ENCODE assay signal across 1 cellular context in the genomic region with DNA sequence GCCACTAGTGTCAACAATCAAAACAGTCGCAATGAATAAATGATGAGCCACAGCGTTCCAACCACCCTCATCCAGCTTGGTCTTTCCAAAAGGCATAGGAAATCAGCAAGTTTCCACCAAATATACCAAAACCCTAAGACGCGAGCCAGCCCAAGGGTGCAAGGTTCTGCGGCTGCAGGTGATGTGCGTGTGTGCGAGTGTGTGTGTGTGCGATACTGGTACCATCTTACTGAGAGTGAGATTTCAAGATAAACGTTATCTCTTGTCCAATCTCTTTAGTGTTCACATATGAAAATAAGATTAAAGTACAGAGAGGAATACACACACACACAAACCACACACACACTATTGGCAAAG.
TF ChIP-seq lines count a peak whose summit lies in the region.

No MANE protein-coding gene starts in this region.

TF ChIP-seq in A549, 52 proteins besides CTCF, POLR2A, EP300 and RAD21 (continued from another document):
- TF ChIP-seq, protein P1, sequence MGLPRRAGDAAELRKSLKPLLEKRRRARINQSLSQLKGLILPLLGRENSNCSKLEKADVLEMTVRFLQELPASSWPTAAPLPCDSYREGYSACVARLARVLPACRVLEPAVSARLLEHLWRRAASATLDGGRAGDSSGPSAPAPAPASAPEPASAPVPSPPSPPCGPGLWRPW (IDR thresholded peaks at IDR 0.05) = no peak
- no peak for TF ChIP-seq KDM1A (IDR thresholded peaks at IDR 0.05; ENCODE audit: low read depth)
- TF ChIP-seq, protein P2, sequence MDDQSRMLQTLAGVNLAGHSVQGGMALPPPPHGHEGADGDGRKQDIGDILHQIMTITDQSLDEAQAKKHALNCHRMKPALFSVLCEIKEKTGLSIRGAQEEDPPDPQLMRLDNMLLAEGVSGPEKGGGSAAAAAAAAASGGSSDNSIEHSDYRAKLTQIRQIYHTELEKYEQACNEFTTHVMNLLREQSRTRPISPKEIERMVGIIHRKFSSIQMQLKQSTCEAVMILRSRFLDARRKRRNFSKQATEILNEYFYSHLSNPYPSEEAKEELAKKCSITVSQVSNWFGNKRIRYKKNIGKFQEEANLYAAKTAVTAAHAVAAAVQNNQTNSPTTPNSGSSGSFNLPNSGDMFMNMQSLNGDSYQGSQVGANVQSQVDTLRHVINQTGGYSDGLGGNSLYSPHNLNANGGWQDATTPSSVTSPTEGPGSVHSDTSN (IDR thresholded peaks at IDR 0.05) = no peak
- TF ChIP-seq, protein P3, sequence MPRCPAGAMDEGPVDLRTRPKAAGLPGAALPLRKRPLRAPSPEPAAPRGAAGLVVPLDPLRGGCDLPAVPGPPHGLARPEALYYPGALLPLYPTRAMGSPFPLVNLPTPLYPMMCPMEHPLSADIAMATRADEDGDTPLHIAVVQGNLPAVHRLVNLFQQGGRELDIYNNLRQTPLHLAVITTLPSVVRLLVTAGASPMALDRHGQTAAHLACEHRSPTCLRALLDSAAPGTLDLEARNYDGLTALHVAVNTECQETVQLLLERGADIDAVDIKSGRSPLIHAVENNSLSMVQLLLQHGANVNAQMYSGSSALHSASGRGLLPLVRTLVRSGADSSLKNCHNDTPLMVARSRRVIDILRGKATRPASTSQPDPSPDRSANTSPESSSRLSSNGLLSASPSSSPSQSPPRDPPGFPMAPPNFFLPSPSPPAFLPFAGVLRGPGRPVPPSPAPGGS (IDR thresholded peaks at IDR 0.05) = no peak
- TF ChIP-seq HDAC2 (IDR thresholded peaks at IDR 0.05) = no peak
